Comparison of ENCODE assay signal across 8 cellular contexts in the genomic region with DNA sequence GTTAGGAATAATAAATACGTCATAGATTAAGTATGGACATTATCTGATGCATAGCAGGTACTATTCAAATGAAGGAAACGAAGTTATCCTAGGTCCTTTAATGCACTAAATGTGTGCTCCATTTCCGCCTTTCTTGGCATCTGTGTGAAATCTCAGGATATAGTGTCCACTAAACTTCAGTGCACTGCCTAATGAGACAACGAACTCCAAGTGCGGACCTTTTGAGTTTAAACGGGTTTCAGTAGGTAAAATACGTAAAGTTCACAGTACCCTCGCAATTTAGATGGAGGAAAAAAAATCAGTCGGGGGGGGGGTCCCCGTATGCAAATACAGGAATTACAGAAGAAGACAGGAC. TPM values are rescaled to one million over a fixed set of nuclear protein-coding genes. Genes with fewer than 3 reads are reported as not detected.
DNase-seq lines count a peak whose midpoint lies in the region; ATAC-seq, FAIRE-seq and TF ChIP-seq lines count a peak whose summit lies in the region.

No MANE protein-coding gene starts in this region.

- intact Hi-C loops in body of pancreas (cut with DNase I) (no loop called here), HepG2 (cut with micrococcal nuclease; ENCODE audit: unreplicated experiment) (loop anchor here (5.0 kb wide), 3 partner anchors 73 to 137 kb away; a partner anchor contains a TSS), tibial artery (cut with DNase I; ENCODE audit: low total_unique reads) (loop anchor here (5.0 kb wide), 1 partner anchor 123 kb away; a partner anchor contains a TSS)

- peaks cover 5% of the 10 kb centered on the region for H4K20me1 ChIP-seq in HepG2 (ENCODE audit: insufficient read depth, low read length)

- TF ChIP-seq POLR2A in body of pancreas (IDR thresholded peaks at IDR 0.05): no peak
- no peak for TF ChIP-seq POLR2A in HepG2 (IDR thresholded peaks at IDR 0.05; ENCODE audit: insufficient read depth in 1 of 2, low read depth in 2 of 2, low read length in 2 of 2)

- FAIRE-seq in HepG2 (lab: Jason Lieb, UNC): no peak

- H3K4me2 ChIP-seq in HepG2 (ENCODE audit: low read depth, low read length): peak overlapping the region; percentile 73

- no peaks in the 10 kb centered on the region for H3K36me3 ChIP-seq in body of pancreas (replicated peaks in 1 of 2; ENCODE audit: insufficient read depth in 1 of 2, low read depth in 2 of 2)
- H3K36me3 ChIP-seq in HepG2 (replicated peaks in 1 of 2; ENCODE audit: control insufficient read depth in 1 of 2, insufficient read depth in 2 of 2, low read length in 2 of 2): no peaks in the 10 kb centered on the region
- H3K36me3 ChIP-seq in tibial artery: no peaks in the 10 kb centered on the region

- POLR2A ChIA-PET in HepG2 (lab: Yijun Ruan, JAX): interaction anchor here (1.1 kb wide), 1 partner anchor 63 kb away, joined by 3 read pairs; no protein-coding TSS in a partner anchor
- POLR2A ChIA-PET in HEK293T (lab: Yijun Ruan, JAX): interaction anchor here (1.3 to 1.4 kb wide), 2 partner anchors 15 to 26 kb away, joined by 3 read pairs; no protein-coding TSS in a partner anchor

- H3K27me3 ChIP-seq in HL-60 (ENCODE audit: insufficient read depth, poor library complexity, severe bottlenecking) (no peaks in the 10 kb centered on the region), body of pancreas (no peaks in the 10 kb centered on the region), HepG2 (ENCODE audit: control insufficient read depth in 1 of 2, insufficient read depth in 2 of 2, low read length in 2 of 2) (no peaks in the 10 kb centered on the region; a peak in 1 of 5 replicates), tibial artery (no peaks in the 10 kb centered on the region)

- DNase-seq in HL-60 (ENCODE audit: low read depth in 1 of 2, low spot score in 1 of 2) (no peak), body of pancreas (no peak), HepG2 (ENCODE audit: low spot score) (no peak), tibial artery (no peak), HEK293T (ENCODE audit: extremely low spot score) (no peak)

- TF ChIP-seq EP300 in HepG2 (IDR thresholded peaks at IDR 0.05; ENCODE audit: low read depth in 2 of 2, low read length in 2 of 2) (no peak), HepG2 (CRISPR knock-in tag; IDR thresholded peaks at IDR 0.05; ENCODE audit: borderline replicate concordance) (no peak)

- peak overlapping the region; percentile 88 for H3K9ac ChIP-seq in HepG2 (ENCODE audit: insufficient read depth, low read depth, low read length)

- CTCF ChIA-PET in HepG2 (lab: Yijun Ruan, JAX; ENCODE audit: low intra/inter-chr PET ratio, low total read pairs): no interaction called here
- CTCF ChIA-PET in HEK293T (lab: Yijun Ruan, JAX): no interaction called here

- peaks cover 15% of the 10 kb centered on the region for H3K4me1 ChIP-seq in body of pancreas
- peaks cover 32% of the 10 kb centered on the region for H3K4me1 ChIP-seq in HepG2 (ENCODE audit: insufficient read depth, low read length)
- peaks cover 0 to 20% (median 9%) of the 10 kb centered on the region in 4 donors for H3K4me1 ChIP-seq in tibial artery

- WGBS in body of pancreas, 2 donors: 0 to 2% methylated on average over 10 of the region's 10 CpGs
- 15% methylated on average over 10 of the region's 10 CpGs for WGBS in HepG2 (ENCODE audit: low lambda C conversion rate)

- TF ChIP-seq CTCF in GM12875 (IDR thresholded peaks at IDR 0.05; ENCODE audit: borderline replicate concordance, insufficient read depth, low read depth, low read length) (no peak), HL-60 (IDR thresholded peaks at IDR 0.05; ENCODE audit: insufficient read depth, low read length) (no peak), body of pancreas (IDR thresholded peaks at IDR 0.05) (peak in 1 of 7 experiments; percentile 24), HepG2 (CRISPR knock-in tag; IDR thresholded peaks at IDR 0.05) (no peak), tibial artery (IDR thresholded peaks at IDR 0.05) (no peak)

- H2AFZ ChIP-seq in HepG2 (ENCODE audit: low read length): no peak overlapping the region

- H3K9me3 ChIP-seq in body of pancreas (no peaks in the 10 kb centered on the region), HepG2 (ENCODE audit: low read length) (no peaks in the 10 kb centered on the region), tibial artery (no peaks in the 10 kb centered on the region)

- TSS peak; percentile 93 for BruUV-seq in HepG2 (replicated peaks; lab: Mats Ljungman, UMichigan)

- H3K27ac ChIP-seq in HL-60 (replicated peaks) (peak overlapping the region; percentile 94), body of pancreas (peak overlapping the region; percentile 91 to 100 (median 100)), HepG2 (ENCODE audit: extremely low read length, insufficient read depth, low read length) (peak overlapping the region; percentile 80), tibial artery (peak overlapping the region; percentile 79 to 95)

- TF ChIP-seq RAD21 in HepG2 (CRISPR knock-in tag; IDR thresholded peaks at IDR 0.05): no peak

- ATAC-seq in body of pancreas (peak; percentile 4), HepG2 (peak; percentile 1; the same call in 1 of the 3 replicates), HG03342 (IDR thresholded peaks at IDR 0.05; ENCODE audit: unreplicated experiment) (no peak), GM21576 (IDR thresholded peaks at IDR 0.05; ENCODE audit: unreplicated experiment) (no peak)

- H3K79me2 ChIP-seq in HepG2 (ENCODE audit: insufficient read depth, low read length): peaks cover 35% of the 10 kb centered on the region

- in situ Hi-C loops in HepG2 (cut with HindIII; ENCODE audit: extremely low pct_ligation_motif_present, low pct_unique_long_range_greater_than_20kb): no loop called here

- peak overlapping the region; percentile 83 for H3K4me3 ChIP-seq in GM12875 (ENCODE audit: low read depth, low read length)
- H3K4me3 ChIP-seq in HL-60 (replicated peaks; ENCODE audit: insufficient read depth, low read length): peak overlapping the region; percentile 95
- peak overlapping the region; percentile 49 to 95 for H3K4me3 ChIP-seq in body of pancreas
- peak overlapping the region; percentile 94 to 98 (median 98) for H3K4me3 ChIP-seq in HepG2 (replicated peaks in 1 of 3; ENCODE audit: insufficient read depth in 1 of 3, low read depth in 2 of 3, low read length in 3 of 3)
- H3K4me3 ChIP-seq in tibial artery: peak overlapping the region; percentile 81 to 96

TF ChIP-seq in HepG2, 621 proteins besides CTCF, POLR2A, EP300 and RAD21 (continues in another document):
- TF ChIP-seq, protein P1, sequence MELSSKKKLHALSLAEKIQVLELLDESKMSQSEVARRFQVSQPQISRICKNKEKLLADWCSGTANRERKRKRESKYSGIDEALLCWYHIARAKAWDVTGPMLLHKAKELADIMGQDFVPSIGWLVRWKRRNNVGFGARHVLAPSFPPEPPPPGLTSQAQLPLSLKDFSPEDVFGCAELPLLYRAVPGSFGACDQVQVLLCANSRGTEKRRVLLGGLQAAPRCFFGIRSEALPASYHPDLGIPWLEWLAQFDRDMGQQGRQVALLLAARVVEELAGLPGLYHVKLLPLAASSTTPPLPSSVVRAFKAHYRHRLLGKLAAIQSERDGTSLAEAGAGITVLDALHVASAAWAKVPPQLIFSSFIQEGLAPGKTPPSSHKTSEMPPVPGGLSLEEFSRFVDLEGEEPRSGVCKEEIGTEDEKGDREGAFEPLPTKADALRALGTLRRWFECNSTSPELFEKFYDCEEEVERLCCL (CRISPR knock-in tag; IDR thresholded peaks at IDR 0.05; ENCODE audit: borderline replicate concordance): no peak
- TF ChIP-seq ZNF205 (CRISPR knock-in tag; IDR thresholded peaks at IDR 0.05): peak; percentile 9; the same call in 1 of the 2 replicates

TF ChIP-seq in HEK293T, 16 proteins besides CTCF, POLR2A, EP300 and RAD21:
- TF ChIP-seq HDGF (IDR thresholded peaks at IDR 0.05; ENCODE audit: borderline replicate concordance): no peak
- no peak for TF ChIP-seq SP1 (IDR thresholded peaks at IDR 0.05)
- TF ChIP-seq TARDBP (IDR thresholded peaks at IDR 0.05): no peak

RNA-seq across cellular contexts. Expression of a gene that starts 0.8 kb away (rescaled TPM):
- 10 to 100 TPM; 10.4 to 11.2 TPM for total RNA-seq in body of pancreas
- total RNA-seq in HepG2 (2016; rRNA removed; fragmentation: Illumina TruSeq; extraction: Trizol): 7.0 and 9.7 TPM in 2 replicates
- total RNA-seq in HepG2 (2016; cell fraction: cytosol; rRNA removed; fragmentation: Illumina TruSeq; extraction: Trizol; ENCODE audit: low read depth): 4.0 and 4.1 TPM in 2 replicates
- 6.0 and 9.9 TPM in 2 replicates for total RNA-seq in HepG2 (2016; cell fraction: insoluble cytoplasmic fraction; rRNA removed; fragmentation: Illumina TruSeq; extraction: Trizol)
- 4.8 and 5.3 TPM in 2 replicates for total RNA-seq in HepG2 (2016; cell fraction: membrane; rRNA removed; fragmentation: Illumina TruSeq; extraction: Trizol)
- total RNA-seq in HepG2 (2016; cell fraction: nucleus; rRNA removed; fragmentation: Illumina TruSeq; extraction: Trizol): 10.1 and 10.2 TPM in 2 replicates
- 3.0 and 3.7 TPM in 2 replicates for polyA plus RNA-seq in HepG2 (2011; rRNA removed)
- 1.8 and 2.5 TPM in 2 replicates for polyA plus RNA-seq in HepG2 (2011; cell fraction: cytosol; rRNA removed)
- 2.2 and 3.7 TPM in 2 replicates for polyA plus RNA-seq in HepG2 (2011; cell fraction: nucleus; rRNA removed)
- 3.0 and 4.4 TPM in 2 replicates for polyA plus RNA-seq in HepG2 (2012)
- polyA plus RNA-seq in HepG2 (2016; cell fraction: cytosol; fragmentation: Illumina TruSeq; extraction: Trizol; ENCODE audit: low read depth): 0.14 and 0.18 TPM in 2 replicates
- 3.3 and 4.0 TPM in 2 replicates for polyA plus RNA-seq in HepG2 (2016; cell fraction: insoluble cytoplasmic fraction; fragmentation: Illumina TruSeq; extraction: Trizol; ENCODE audit: low read depth)
- 0.37 and 0.39 TPM in 2 replicates for polyA plus RNA-seq in HepG2 (2016; cell fraction: membrane; fragmentation: Illumina TruSeq; extraction: Trizol; ENCODE audit: low read depth)
- polyA plus RNA-seq in HepG2 (2016; cell fraction: nucleus; fragmentation: Illumina TruSeq; extraction: Trizol; ENCODE audit: insufficient read depth, low read depth): 4.8 and 5.2 TPM in 2 replicates
- 5.6 and 13.3 TPM in 2 replicates for polyA minus RNA-seq in HepG2 (2011; rRNA and poly(A)+ RNA removed; ENCODE audit: low replicate concordance)
- 5.3 and 6.4 TPM in 2 replicates for polyA minus RNA-seq in HepG2 (2011; cell fraction: cytosol; rRNA and poly(A)+ RNA removed)
- polyA minus RNA-seq in HepG2 (2011; cell fraction: nucleus; rRNA and poly(A)+ RNA removed): 15.6 and 15.7 TPM in 2 replicates

Comparison
In these comparisons a context has a peak if more than half of its experiments do, and no peak if none do; other contexts are left out.
1. ATAC-seq: peak in body of pancreas (single experiment) and HepG2 (single experiment); none in HG03342 (single experiment) and GM21576 (single experiment).
2. Peak in every context shown above with its lines, with median percentiles within 50 percentile points of each other: H3K4me3 ChIP-seq and H3K27ac ChIP-seq.